1 cellular context compared by ENCODE assay signal in the genomic region with DNA sequence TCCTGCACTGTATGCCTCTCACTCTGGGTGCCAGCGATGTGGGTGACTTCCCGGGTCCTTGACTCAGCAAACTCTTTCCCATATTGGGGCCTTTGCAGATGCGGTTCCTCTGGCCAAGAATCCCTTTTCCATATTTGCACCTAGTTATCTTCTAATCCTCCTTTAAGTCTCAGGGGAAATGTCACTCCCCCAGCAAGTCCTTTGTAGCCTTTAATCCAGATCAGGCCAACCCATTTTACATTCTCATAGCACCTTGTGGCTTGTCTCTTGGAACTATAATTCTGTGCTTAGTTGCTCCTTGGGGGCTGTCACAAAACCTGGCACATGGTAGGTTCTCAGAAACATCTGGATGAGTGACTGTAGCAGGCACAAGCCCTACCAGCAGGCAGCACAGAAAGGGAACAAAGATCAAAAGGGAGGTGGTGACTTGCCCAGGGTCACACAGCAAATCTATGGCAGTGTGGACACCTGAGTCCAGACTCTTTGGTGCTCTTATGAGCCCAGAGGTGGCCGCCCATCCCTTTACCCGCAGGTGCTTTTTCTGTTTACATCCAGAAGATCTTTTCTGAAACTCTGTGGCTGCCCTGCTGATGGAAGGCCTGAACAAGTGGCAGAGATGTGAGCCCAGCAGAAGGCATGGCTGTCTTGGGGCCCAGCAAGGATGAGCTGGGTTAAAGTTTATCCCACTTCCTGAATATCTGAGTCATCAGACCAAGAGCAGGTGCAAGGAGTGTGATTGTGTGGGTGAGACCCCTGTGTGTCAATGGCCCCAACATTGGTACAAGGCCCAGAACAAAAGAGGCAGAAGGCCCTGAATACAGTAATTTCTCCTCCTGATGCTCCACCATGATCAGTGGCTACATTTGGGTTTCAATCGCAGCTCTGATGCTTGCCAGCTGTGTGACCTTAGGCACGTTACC.
TF ChIP-seq lines count a peak whose summit lies in the region.

No MANE protein-coding gene starts in this region.

TF ChIP-seq in GM12878, 131 proteins besides CTCF, POLR2A, EP300 and RAD21 (continued from another document):
- TF ChIP-seq, protein P1, sequence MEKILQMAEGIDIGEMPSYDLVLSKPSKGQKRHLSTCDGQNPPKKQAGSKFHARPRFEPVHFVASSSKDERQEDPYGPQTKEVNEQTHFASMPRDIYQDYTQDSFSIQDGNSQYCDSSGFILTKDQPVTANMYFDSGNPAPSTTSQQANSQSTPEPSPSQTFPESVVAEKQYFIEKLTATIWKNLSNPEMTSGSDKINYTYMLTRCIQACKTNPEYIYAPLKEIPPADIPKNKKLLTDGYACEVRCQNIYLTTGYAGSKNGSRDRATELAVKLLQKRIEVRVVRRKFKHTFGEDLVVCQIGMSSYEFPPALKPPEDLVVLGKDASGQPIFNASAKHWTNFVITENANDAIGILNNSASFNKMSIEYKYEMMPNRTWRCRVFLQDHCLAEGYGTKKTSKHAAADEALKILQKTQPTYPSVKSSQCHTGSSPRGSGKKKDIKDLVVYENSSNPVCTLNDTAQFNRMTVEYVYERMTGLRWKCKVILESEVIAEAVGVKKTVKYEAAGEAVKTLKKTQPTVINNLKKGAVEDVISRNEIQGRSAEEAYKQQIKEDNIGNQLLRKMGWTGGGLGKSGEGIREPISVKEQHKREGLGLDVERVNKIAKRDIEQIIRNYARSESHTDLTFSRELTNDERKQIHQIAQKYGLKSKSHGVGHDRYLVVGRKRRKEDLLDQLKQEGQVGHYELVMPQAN (conservative IDR thresholded peaks at IDR 0.05) = 0 out of 2 replicates have a peak, but pooled peaks have one; percentile 7
- peak; percentile 29 for TF ChIP-seq MEF2B (IDR thresholded peaks at IDR 0.05; ENCODE audit: partially characterized antibody, poor library complexity, severe bottlenecking)
- TF ChIP-seq NBN (IDR thresholded peaks at IDR 0.05) = peak; percentile 59; the same call in 1 of the 2 replicates
- no peak for TF ChIP-seq CHD4 (IDR thresholded peaks at IDR 0.05)
- TF ChIP-seq, protein P2, sequence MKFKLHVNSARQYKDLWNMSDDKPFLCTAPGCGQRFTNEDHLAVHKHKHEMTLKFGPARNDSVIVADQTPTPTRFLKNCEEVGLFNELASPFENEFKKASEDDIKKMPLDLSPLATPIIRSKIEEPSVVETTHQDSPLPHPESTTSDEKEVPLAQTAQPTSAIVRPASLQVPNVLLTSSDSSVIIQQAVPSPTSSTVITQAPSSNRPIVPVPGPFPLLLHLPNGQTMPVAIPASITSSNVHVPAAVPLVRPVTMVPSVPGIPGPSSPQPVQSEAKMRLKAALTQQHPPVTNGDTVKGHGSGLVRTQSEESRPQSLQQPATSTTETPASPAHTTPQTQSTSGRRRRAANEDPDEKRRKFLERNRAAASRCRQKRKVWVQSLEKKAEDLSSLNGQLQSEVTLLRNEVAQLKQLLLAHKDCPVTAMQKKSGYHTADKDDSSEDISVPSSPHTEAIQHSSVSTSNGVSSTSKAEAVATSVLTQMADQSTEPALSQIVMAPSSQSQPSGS (IDR thresholded peaks at IDR 0.05; ENCODE audit: low read length) = no peak
- 0 out of 2 replicates have a peak, but pooled peaks have one; percentile 31 for TF ChIP-seq IRF4 (IDR thresholded peaks at IDR 0.05; ENCODE audit: low read depth, low read length)
- peak; percentile 44; the same call in 1 of the 2 replicates for TF ChIP-seq CREM (IDR thresholded peaks at IDR 0.05; ENCODE audit: low read depth)
- TF ChIP-seq JUND (IDR thresholded peaks at IDR 0.05; ENCODE audit: low read depth, low read length) = peak; percentile 38; the same call in 1 of the 2 replicates
- peak; percentile 30; the same call in 1 of the 2 replicates for TF ChIP-seq YY1 (IDR thresholded peaks at IDR 0.05; ENCODE audit: low read depth, low read length)
- TF ChIP-seq JUNB (IDR thresholded peaks at IDR 0.05) = 0 out of 2 replicates have a peak, but pooled peaks have one; percentile 16
- TF ChIP-seq RCOR1 (conservative IDR thresholded peaks at IDR 0.05; ENCODE audit: low read depth, low read length) = 0 out of 2 replicates have a peak, but pooled peaks have one; percentile 26
- TF ChIP-seq HDAC2 (IDR thresholded peaks at IDR 0.05) = no peak
- TF ChIP-seq, protein P3, sequence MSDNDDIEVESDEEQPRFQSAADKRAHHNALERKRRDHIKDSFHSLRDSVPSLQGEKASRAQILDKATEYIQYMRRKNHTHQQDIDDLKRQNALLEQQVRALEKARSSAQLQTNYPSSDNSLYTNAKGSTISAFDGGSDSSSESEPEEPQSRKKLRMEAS (IDR thresholded peaks at IDR 0.05; ENCODE audit: low read depth, low read length) = no peak
- peak; percentile 94 for TF ChIP-seq IKZF1 (conservative IDR thresholded peaks at IDR 0.05)
- TF ChIP-seq, protein P4, sequence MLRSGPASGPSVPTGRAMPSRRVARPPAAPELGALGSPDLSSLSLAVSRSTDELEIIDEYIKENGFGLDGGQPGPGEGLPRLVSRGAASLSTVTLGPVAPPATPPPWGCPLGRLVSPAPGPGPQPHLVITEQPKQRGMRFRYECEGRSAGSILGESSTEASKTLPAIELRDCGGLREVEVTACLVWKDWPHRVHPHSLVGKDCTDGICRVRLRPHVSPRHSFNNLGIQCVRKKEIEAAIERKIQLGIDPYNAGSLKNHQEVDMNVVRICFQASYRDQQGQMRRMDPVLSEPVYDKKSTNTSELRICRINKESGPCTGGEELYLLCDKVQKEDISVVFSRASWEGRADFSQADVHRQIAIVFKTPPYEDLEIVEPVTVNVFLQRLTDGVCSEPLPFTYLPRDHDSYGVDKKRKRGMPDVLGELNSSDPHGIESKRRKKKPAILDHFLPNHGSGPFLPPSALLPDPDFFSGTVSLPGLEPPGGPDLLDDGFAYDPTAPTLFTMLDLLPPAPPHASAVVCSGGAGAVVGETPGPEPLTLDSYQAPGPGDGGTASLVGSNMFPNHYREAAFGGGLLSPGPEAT (IDR thresholded peaks at IDR 0.05; ENCODE audit: low read depth) = peak; percentile 64; the same call in 1 of the 2 replicates
- TF ChIP-seq TCF12 (IDR thresholded peaks at IDR 0.05; ENCODE audit: low read depth, low read length) = peak; percentile 94
- peak; percentile 66; the same call in 1 of the 2 replicates for TF ChIP-seq ATF7 (IDR thresholded peaks at IDR 0.05; ENCODE audit: low read depth)
- peak; percentile 53 for TF ChIP-seq NR2C1 (IDR thresholded peaks at IDR 0.05)
- peak; percentile 64 for TF ChIP-seq EED (IDR thresholded peaks at IDR 0.05; ENCODE audit: low read depth)
- TF ChIP-seq ZNF687 (IDR thresholded peaks at IDR 0.05) = peak; percentile 74
- TF ChIP-seq BHLHE40 (IDR thresholded peaks at IDR 0.05; ENCODE audit: borderline replicate concordance in 1 of 2, low read depth in 2 of 2, low read length in 1 of 2) = peak; percentile 56 to 89; a peak in 2 of 4 replicates
- TF ChIP-seq HDGF (IDR thresholded peaks at IDR 0.05) = no peak
- TF ChIP-seq CHD1 (IDR thresholded peaks at IDR 0.05; ENCODE audit: low read depth, low read length) = no peak
- TF ChIP-seq MTA2 (IDR thresholded peaks at IDR 0.05; ENCODE audit: low read depth) = peak; percentile 81
- TF ChIP-seq TCF7 (IDR thresholded peaks at IDR 0.05; ENCODE audit: borderline replicate concordance) = no peak
- peak; percentile 45; the same call in 1 of the 2 replicates for TF ChIP-seq SPI1 (IDR thresholded peaks at IDR 0.05; ENCODE audit: borderline replicate concordance, insufficient read depth, low read depth, low read length)
- no peak for TF ChIP-seq SIX5 (IDR thresholded peaks at IDR 0.05; ENCODE audit: low read depth, low read length, severe bottlenecking)
- peak; percentile 87 to 90; a peak in 3 of 4 replicates for TF ChIP-seq IKZF2 (IDR thresholded peaks at IDR 0.05)
- TF ChIP-seq BCL11A (IDR thresholded peaks at IDR 0.05; ENCODE audit: low read depth, low read length) = peak; percentile 50; the same call in 1 of the 2 replicates
- TF ChIP-seq GATAD2B (conservative IDR thresholded peaks at IDR 0.05; ENCODE audit: low read depth) = peak; percentile 68
- 0 out of 2 replicates have a peak, but pooled peaks have one; percentile 55 for TF ChIP-seq ZNF217 (IDR thresholded peaks at IDR 0.05)
- TF ChIP-seq NR2F1 (conservative IDR thresholded peaks at IDR 0.05) = peak; percentile 99
- peak; percentile 90 for TF ChIP-seq DPF2 (IDR thresholded peaks at IDR 0.05)
- peak; percentile 43; the same call in 1 of the 2 replicates for TF ChIP-seq SMARCA5 (IDR thresholded peaks at IDR 0.05)
- peak; percentile 17 for TF ChIP-seq SP1 (IDR thresholded peaks at IDR 0.05; ENCODE audit: low read depth, low read length)
- no peak for TF ChIP-seq SUZ12 (IDR thresholded peaks at IDR 0.05; ENCODE audit: unreplicated experiment)
